Comparison of ENCODE assay signal across 8 cellular contexts in genomic region chr4:120329386-120329785, GRCh38.
"Had no signal": no experiment of that assay in that cellular context is flagged by ENCODE, and none has a peak within 500 bp of the region (broad histone marks: within the 10 kb centered on the region; RNA-seq: fewer than 3 reads in every experiment).

No MANE protein-coding gene starts in this region.

- FAIRE-seq: G401.6, GM12878, GM12891, GM12892, GM18507, GM19239 had no signal

- ATAC-seq: GM12878 had no signal

- H3K4me3 ChIP-seq: GM12878 had no signal

- DNase-seq: GDM1, GF-D8 had no signal
